16 cellular contexts compared by ENCODE assay signal in the genomic region with DNA sequence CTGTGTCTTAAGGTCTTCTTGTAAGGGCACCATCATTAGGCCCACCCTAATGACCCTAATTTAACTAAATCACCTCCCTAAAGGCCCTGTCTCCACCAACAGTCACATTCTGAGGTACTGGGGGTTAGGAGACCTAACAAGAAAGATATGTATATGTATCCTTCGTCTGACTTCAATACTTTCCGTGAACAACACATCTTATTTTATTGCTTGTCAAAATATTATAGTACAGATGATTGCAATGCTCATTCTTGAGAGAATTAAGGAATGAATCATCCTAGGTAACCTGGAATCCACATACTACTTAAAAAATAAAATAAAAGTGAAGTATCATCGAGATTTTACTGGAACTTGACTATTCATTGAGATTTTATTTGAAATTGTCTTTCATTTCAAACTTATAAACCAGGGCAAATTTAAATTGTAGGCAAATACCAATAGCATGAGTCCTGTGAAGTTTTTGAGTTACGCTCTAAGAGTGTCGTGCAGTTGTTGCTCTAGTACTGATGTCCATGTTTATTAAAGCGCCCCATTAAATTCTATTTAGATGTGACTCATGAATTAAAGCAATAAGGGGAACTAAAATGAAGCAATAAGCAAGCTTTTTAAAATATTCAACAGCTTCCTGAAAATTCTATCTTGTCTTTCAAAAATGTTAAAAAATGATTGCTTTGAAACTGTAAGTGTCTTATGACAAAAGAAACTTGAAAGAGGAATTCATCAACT. TPM values are rescaled to one million over a fixed set of nuclear protein-coding genes. Genes with fewer than 3 reads are reported as not detected.
DNase-seq lines count a peak whose midpoint lies in the region; TF ChIP-seq lines count a peak whose summit lies in the region.
"Had no signal": no experiment of that assay in that cellular context is flagged by ENCODE, and none has a peak within 500 bp of the region (broad histone marks: within the 10 kb centered on the region; RNA-seq: fewer than 3 reads in every experiment).

No MANE protein-coding gene starts in this region.

- no peaks in the 10 kb centered on the region for H3K27me3 Mint-ChIP-seq in osteocyte (ENCODE audit: unreplicated experiment)
- no peaks in the 10 kb centered on the region for H3K27me3 Mint-ChIP-seq in CD4-positive, alpha-beta memory T cell
- H3K27me3 Mint-ChIP-seq: activated CD4-positive, alpha-beta memory T cell treated with anti-CD3 and anti-CD28 coated beads, Interleukin-2, amount 10 ng/mL, durations not matched to agents 7 days and 5 days had no signal

- H3K9me3 Mint-ChIP-seq in osteocyte (ENCODE audit: unreplicated experiment), result peaks cover 4% of the 10 kb centered on the region
- H3K9me3 Mint-ChIP-seq in CD4-positive, alpha-beta memory T cell, result no peaks in the 10 kb centered on the region
- H3K9me3 Mint-ChIP-seq: activated CD4-positive, alpha-beta memory T cell treated with anti-CD3 and anti-CD28 coated beads, Interleukin-2, amount 10 ng/mL, durations not matched to agents 7 days and 5 days; mesothelial cell of epicardium had no signal

- TF ChIP-seq CTCF in AG09319 (IDR thresholded peaks at IDR 0.05; ENCODE audit: low read depth, low read length) (no peak), choroid plexus epithelial cell (conservative IDR thresholded peaks at IDR 0.05; ENCODE audit: low read depth, low read length) (no peak), osteocyte (IDR thresholded peaks at IDR 0.05) (no peak)

- peak overlapping the region; percentile 85 for H3K27ac Mint-ChIP-seq in osteocyte (ENCODE audit: unreplicated experiment)
- H3K27ac Mint-ChIP-seq in CD4-positive, alpha-beta memory T cell, result no peak overlapping the region
- H3K27ac Mint-ChIP-seq: activated CD4-positive, alpha-beta memory T cell treated with anti-CD3 and anti-CD28 coated beads, Interleukin-2, amount 10 ng/mL, durations not matched to agents 7 days and 5 days; mesothelial cell of epicardium had no signal

- no peaks in the 10 kb centered on the region for H3K36me3 ChIP-seq in CD4-positive, alpha-beta memory T cell (ENCODE audit: insufficient read depth, low read length)

- H3K27me3 ChIP-seq in CD4-positive, alpha-beta memory T cell (ENCODE audit: insufficient read depth, low read length), result no peaks in the 10 kb centered on the region

- H3K4me3 Mint-ChIP-seq in osteocyte (ENCODE audit: unreplicated experiment), result peak overlapping the region; percentile 15
- H3K4me3 Mint-ChIP-seq in CD4-positive, alpha-beta memory T cell, result no peak overlapping the region
- H3K4me3 Mint-ChIP-seq: activated CD4-positive, alpha-beta memory T cell treated with anti-CD3 and anti-CD28 coated beads, Interleukin-2, amount 10 ng/mL, durations not matched to agents 7 days and 5 days; mesothelial cell of epicardium had no signal

- H3K4me1 ChIP-seq in CD4-positive, alpha-beta memory T cell (ENCODE audit: insufficient read depth, low read length), result no peaks in the 10 kb centered on the region

- H3K36me3 Mint-ChIP-seq in osteocyte (ENCODE audit: unreplicated experiment), result peaks cover 12% of the 10 kb centered on the region
- H3K36me3 Mint-ChIP-seq in CD4-positive, alpha-beta memory T cell, result no peaks in the 10 kb centered on the region
- H3K36me3 Mint-ChIP-seq: mesothelial cell of epicardium had no signal

- no peak overlapping the region for H3K4me3 ChIP-seq in choroid plexus epithelial cell (ENCODE audit: low read depth, low read length)
- no peak overlapping the region for H3K4me3 ChIP-seq in CD4-positive, alpha-beta memory T cell (ENCODE audit: low read length in 2 of 2)

- intact Hi-C loops in CD4-positive, alpha-beta memory T cell (cut with micrococcal nuclease), result no loop called here

- H3K27ac ChIP-seq in CD4-positive, alpha-beta memory T cell (ENCODE audit: low read depth, low read length), result no peak overlapping the region

- DNase-seq in AG09319 (ENCODE audit: extremely low read depth, low read depth) (peak; percentile 35), Kasumi-1 (lab: John Stamatoyannopoulos, UW) (peak; percentile 20 to 24), choroid plexus epithelial cell (ENCODE audit: low read depth) (peak; percentile 24), osteocyte (ENCODE audit: extremely low spot score, unreplicated experiment) (no peak), H4 (ENCODE audit: low spot score) (no peak)
- DNase-seq in activated CD4-positive, alpha-beta T cell treated with anti-CD3 and anti-CD28 coated beads for 1 hour, result no peak
- DNase-seq in stimulated activated CD4-positive, alpha-beta T cell treated with anti-CD3 and anti-CD28 coated beads, Interleukin-4, amount 100 ng/mL, for 1 hour, result no peak
- DNase-seq in CD4-positive, alpha-beta memory T cell, result no peak
- DNase-seq: activated CD4-positive, alpha-beta memory T cell treated with anti-CD3 and anti-CD28 coated beads, Interleukin-2, amount 10 ng/mL, durations not matched to agents 7 days and 5 days; aorta; C1 segment of cervical spinal cord; KBM-7; NCI-H2029 treated with DMSO at 0.1 percent for 48 hours; occipital lobe; Right ventricle myocardium superior had no signal

- CTCF ChIA-PET in CD4-positive, alpha-beta memory T cell (lab: Charles Lee; ENCODE audit: partially characterized antibody), result no interaction called here

- POLR2A ChIA-PET in CD4-positive, alpha-beta memory T cell (lab: Charles Lee; ENCODE audit: partially characterized antibody), result no interaction called here

- peaks cover 48% of the 10 kb centered on the region for H3K4me1 Mint-ChIP-seq in osteocyte (ENCODE audit: unreplicated experiment)
- H3K4me1 Mint-ChIP-seq in CD4-positive, alpha-beta memory T cell, result no peaks in the 10 kb centered on the region
- H3K4me1 Mint-ChIP-seq: activated CD4-positive, alpha-beta memory T cell treated with anti-CD3 and anti-CD28 coated beads, Interleukin-2, amount 10 ng/mL, durations not matched to agents 7 days and 5 days had no signal

- no peaks in the 10 kb centered on the region for H3K9me3 ChIP-seq in CD4-positive, alpha-beta memory T cell (ENCODE audit: control insufficient read depth in 1 of 2, low read length in 2 of 2)

RNA-seq across cellular contexts. Expression of gene CCDC102B, which starts 39.9 kb away (rescaled TPM):
- total RNA-seq in osteocyte, result 18.5 and 18.9 TPM in 2 replicates
- 11.0 and 22.4 TPM in 2 replicates for total RNA-seq in H4 (2014; rRNA removed; shearing (Covaris generic))
- total RNA-seq in CD4-positive, alpha-beta memory T cell, result 1 to 10 TPM; 4.4 to 4.9 TPM
- polyA plus RNA-seq in CD4-positive, alpha-beta memory T cell, result 1 to 10 TPM; 2.7 to 3.7 TPM

Comparison
In these comparisons a context has a peak if more than half of its experiments do, and no peak if none do; other contexts are left out.
1. DNase-seq: peak in AG09319 (single experiment), Kasumi-1 (2 of 2) and choroid plexus epithelial cell (single experiment); none in osteocyte (single experiment), activated CD4-positive, alpha-beta T cell treated with anti-CD3 and anti-CD28 coated beads for 1 hour (single experiment), H4 (single experiment), stimulated activated CD4-positive, alpha-beta T cell treated with anti-CD3 and anti-CD28 coated beads, Interleukin-4, amount 100 ng/mL, for 1 hour (single experiment) and CD4-positive, alpha-beta memory T cell (0 of 5).